Comparison of ENCODE assay signal across 8 cellular contexts in genomic region chr16:89764711-89765201, GRCh38. TPM values are rescaled to one million over a fixed set of nuclear protein-coding genes. Genes with fewer than 3 reads are reported as not detected.
DNase-seq lines count a peak whose midpoint lies in the region; ATAC-seq, FAIRE-seq and TF ChIP-seq lines count a peak whose summit lies in the region.
"Had no signal": no experiment of that assay in that cellular context is flagged by ENCODE, and none has a peak within 500 bp of the region (broad histone marks: within the 10 kb centered on the region; RNA-seq: fewer than 3 reads in every experiment).

No MANE protein-coding gene starts in this region.

- peak; percentile 83 for DNase-seq in GM19239 (ENCODE audit: insufficient read length, low spot score)
- peak; percentile 6 for DNase-seq in activated CD4-positive, CD25-positive, alpha-beta regulatory T cell treated with anti-CD3 and anti-CD28 coated beads, Interleukin-2, amount 50 U/mL, for 16 hours (ENCODE audit: low read depth, low spot score)
- peak in 4 of 5 donors; percentile 27 to 58 (median 46) for DNase-seq in heart left ventricle
- peak; percentile 62 for DNase-seq in stimulated activated CD8-positive, alpha-beta memory T cell treated with anti-CD3 and anti-CD28 coated beads, Interleukin-4, amount 100 ng/mL, for 48 hours
- DNase-seq in uterus = no peak
- DNase-seq in PC-9 = no peak

- ATAC-seq in HG03064 (IDR thresholded peaks at IDR 0.05; ENCODE audit: low read depth, unreplicated experiment) = peak; percentile 91
- ATAC-seq in heart left ventricle = peak; percentile 39 to 79 (median 66)

- no peaks in the 10 kb centered on the region for H3K79me2 ChIP-seq in PC-9 (ENCODE audit: low read depth)

- H3K9me2 ChIP-seq in PC-9 (ENCODE audit: insufficient read depth) = no peaks in the 10 kb centered on the region

- CTCF ChIA-PET in PC-9 (lab: Charles Lee) = no interaction called here

- WGBS in heart left ventricle, 4 donors = 79 to 93% (median 83%) methylated on average over 18 of the region's 18 CpGs

- peak; percentile 96 for FAIRE-seq in GM19239 (lab: Jason Lieb, UNC)

- H3F3A ChIP-seq in PC-9 (ENCODE audit: insufficient read depth, low read depth) = no peaks in the 10 kb centered on the region; the same call in 1 of the 2 replicates

- H3K4me1 ChIP-seq in heart left ventricle = peaks cover 0 to 41% (median 0%) of the 10 kb centered on the region in 12 donors
- no peaks in the 10 kb centered on the region for H3K4me1 ChIP-seq in uterus
- no peaks in the 10 kb centered on the region for H3K4me1 ChIP-seq in PC-9 (replicated peaks; ENCODE audit: insufficient read depth)

- H3K27ac ChIP-seq in heart left ventricle (peak overlapping the region in 2 of 12 donors; percentile 0 to 78), uterus (no peak overlapping the region), PC-9 (no peak overlapping the region)
- H3K27ac ChIP-seq: VCaP had no signal

- TF ChIP-seq CTCF in heart left ventricle (IDR thresholded peaks at IDR 0.05) = no peak
- TF ChIP-seq CTCF in uterus (IDR thresholded peaks at IDR 0.05) = no peak
- TF ChIP-seq CTCF in PC-9 (conservative IDR thresholded peaks at IDR 0.05) = no peak

- intact Hi-C loops in heart left ventricle (cut with DNase I) = loop anchor here in 1 of 10 donors (2.0 to 5.0 kb wide), 2 partner anchors 322 to 334 kb away; no protein-coding TSS in a partner anchor
- intact Hi-C loops in uterus (cut with DNase I; ENCODE audit: low total_unique reads) = no loop called here
- intact Hi-C loops in PC-9 (cut with micrococcal nuclease; ENCODE audit: unreplicated experiment) = no loop called here

- H3K36me3 ChIP-seq in heart left ventricle (peaks cover 0 to 7% (median 0%) of the 10 kb centered on the region in 9 donors), uterus (no peaks in the 10 kb centered on the region), PC-9 (ENCODE audit: low read depth) (0 out of 2 replicates have a peak, but pooled peaks cover 11% of the 10 kb centered on the region)

- peak overlapping the region in 4 of 12 donors; percentile 24 to 49 (median 28) for H3K4me3 ChIP-seq in heart left ventricle
- H3K4me3 ChIP-seq in uterus = no peak overlapping the region
- no peak overlapping the region for H3K4me3 ChIP-seq in PC-9

- H3K27me3 ChIP-seq in heart left ventricle (no peaks in the 10 kb centered on the region), uterus (no peaks in the 10 kb centered on the region), PC-9 (ENCODE audit: insufficient read depth, low read depth) (no peaks in the 10 kb centered on the region)

- POLR2A ChIA-PET in PC-9 (lab: Charles Lee; ENCODE audit: unreplicated experiment) = no interaction called here

- TF ChIP-seq POLR2A in heart left ventricle (IDR thresholded peaks at IDR 0.05) = no peak
- TF ChIP-seq POLR2A in uterus (IDR thresholded peaks at IDR 0.05) = no peak

- no TSS peak for BruUV-seq in PC-9 (replicated peaks; lab: Mats Ljungman, UMichigan)

- no peak overlapping the region for H2AFZ ChIP-seq in PC-9

- H4K20me1 ChIP-seq in PC-9 (ENCODE audit: insufficient read depth) = no peaks in the 10 kb centered on the region

- H3K9me3 ChIP-seq in heart left ventricle (no peaks in the 10 kb centered on the region), uterus (no peaks in the 10 kb centered on the region), PC-9 (ENCODE audit: insufficient read depth, low read depth) (no peaks in the 10 kb centered on the region)

- no peak overlapping the region for H3K4me2 ChIP-seq in PC-9

RNA-seq across cellular contexts. Expression of gene ZNF276, which starts 43.4 kb away (rescaled TPM):
- 10 to 100 TPM in 8 of 9 donors, 1 to 10 TPM in 1; 9.4 to 19.9 (median 12.7) TPM for total RNA-seq in heart left ventricle
- polyA plus RNA-seq in heart left ventricle = 10 to 100 TPM; 12.2 to 14.0 TPM
- 10 to 100 TPM in 2 of 4 donors, 1 to 10 TPM in 2; 6.4 to 41.5 (median 20.8) TPM for total RNA-seq in uterus
- 28.8 and 32.0 TPM in 2 replicates for total RNA-seq in PC-9 (2021)

RNA-seq across cellular contexts. Expression of gene VPS9D1, which starts 44.1 kb away (rescaled TPM):
- total RNA-seq in heart left ventricle = 10 to 100 TPM in 6 of 9 donors, 1 to 10 TPM in 3; 7.6 to 17.0 (median 11.0) TPM
- polyA plus RNA-seq in heart left ventricle = 10 to 100 TPM in 1 of 2 donors, 1 to 10 TPM in 1; 7.3 to 20.2 TPM
- total RNA-seq in uterus = 10 to 100 TPM in 2 of 4 donors, 1 to 10 TPM in 1, under 1 TPM in 1; 0.26 to 20.6 (median 8.7) TPM
- total RNA-seq in PC-9 (2021) = 15.2 and 20.4 TPM in 2 replicates

RNA-seq across cellular contexts. Expression of gene FANCA, which starts 51.7 kb away (rescaled TPM):
- total RNA-seq in heart left ventricle = 10 to 100 TPM in 1 of 9 donors, 1 to 10 TPM in 4, under 1 TPM in 4; 0.50 to 10.1 (median 1.0) TPM
- polyA plus RNA-seq in heart left ventricle = 1 to 10 TPM; 1.1 to 4.0 TPM
- total RNA-seq in uterus = 10 to 100 TPM in 1 of 4 donors, 1 to 10 TPM in 1, under 1 TPM in 1, not detected in 1; 0.26 to 27.4 (median 2.4) TPM
- total RNA-seq in PC-9 (2021) = 61.6 and 79.9 TPM in 2 replicates

Comparison
In these comparisons a context has a peak if more than half of its experiments do, and no peak if none do; other contexts are left out.
1. DNase-seq: peak in GM19239 (single experiment), activated CD4-positive, CD25-positive, alpha-beta regulatory T cell treated with anti-CD3 and anti-CD28 coated beads, Interleukin-2, amount 50 U/mL, for 16 hours (single experiment), heart left ventricle (4 of 5) and stimulated activated CD8-positive, alpha-beta memory T cell treated with anti-CD3 and anti-CD28 coated beads, Interleukin-4, amount 100 ng/mL, for 48 hours (single experiment); none in uterus (0 of 2) and PC-9 (0 of 2).